1 cellular context compared by ENCODE assay signal in the genomic region with DNA sequence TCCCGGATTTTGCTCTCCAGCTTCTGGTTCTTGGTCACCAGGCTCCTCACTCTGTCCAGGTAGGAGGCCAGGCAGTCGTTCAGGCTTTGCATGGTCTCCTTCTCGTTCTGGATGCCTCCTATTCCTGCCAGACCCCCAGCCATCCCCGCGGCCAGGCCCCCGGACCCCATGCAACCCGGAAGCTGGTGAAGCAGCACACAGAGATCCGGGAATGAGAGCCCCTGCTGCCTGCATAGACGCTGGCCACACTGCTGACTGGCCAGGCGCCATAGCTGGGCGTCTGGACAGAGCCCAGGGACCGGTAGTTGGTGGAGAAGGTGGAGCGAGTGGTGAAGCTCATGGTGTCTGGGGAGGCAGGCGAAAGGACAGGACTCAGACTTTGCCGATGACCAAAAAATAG.
TF ChIP-seq lines count a peak whose summit lies in the region.

No MANE protein-coding gene starts in this region.

TF ChIP-seq in K562, 482 proteins besides CTCF, POLR2A, EP300 and RAD21:
- TF ChIP-seq ZSCAN29 (IDR thresholded peaks at IDR 0.05) = peak; percentile 69; the same call in 1 of the 2 replicates
